ENCODE assay signal across 8 cellular contexts in the genomic region with DNA sequence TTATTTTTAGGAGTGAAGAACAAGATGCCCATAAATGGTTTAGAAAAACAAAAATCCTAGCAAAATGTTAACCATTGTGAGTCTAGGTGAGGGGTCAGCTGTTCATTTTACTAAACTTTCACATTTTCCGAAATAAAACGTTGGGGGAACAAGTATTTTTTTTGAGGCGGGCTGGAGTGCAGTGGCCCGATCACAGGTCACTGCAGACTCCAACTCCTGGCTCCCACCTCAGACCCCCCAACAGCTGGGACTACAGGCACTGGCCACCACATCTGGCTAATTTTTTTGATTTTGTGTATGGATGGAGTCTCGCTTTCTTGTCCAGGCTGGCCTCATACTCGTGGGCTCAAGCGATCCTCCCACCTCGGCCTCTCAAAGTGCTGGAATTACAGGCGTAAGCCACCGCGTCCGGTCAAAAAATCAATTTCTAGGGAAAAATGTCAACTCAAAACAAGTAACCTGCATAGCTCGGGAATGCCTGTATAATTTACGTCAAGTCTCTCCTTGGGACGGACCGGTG. TPM values are rescaled to one million over a fixed set of nuclear protein-coding genes. Genes with fewer than 3 reads are reported as not detected.
DNase-seq lines count a peak whose midpoint lies in the region; ATAC-seq, FAIRE-seq and TF ChIP-seq lines count a peak whose summit lies in the region.

No MANE protein-coding gene starts in this region.

- no peaks in the 10 kb centered on the region for H3K27me3 ChIP-seq in CD4-positive, alpha-beta memory T cell (ENCODE audit: insufficient read depth, low read length)
- H3K27me3 ChIP-seq in lower lobe of right lung (ENCODE audit: low read depth) (no peaks in the 10 kb centered on the region), aorta (ENCODE audit: control insufficient read depth in 1 of 2, insufficient read depth in 2 of 2, low read length in 1 of 2) (no peaks in the 10 kb centered on the region)

- H3K27ac Mint-ChIP-seq in CD4-positive, alpha-beta memory T cell, result peak overlapping the region; percentile 94 to 98 (median 98)

- peak overlapping the region; percentile 86 to 100 (median 96) for H3K4me3 Mint-ChIP-seq in CD4-positive, alpha-beta memory T cell

- no peaks in the 10 kb centered on the region for H3K9me3 Mint-ChIP-seq in CD4-positive, alpha-beta memory T cell

- in situ Hi-C loops in GM13976 (cut with MboI; ENCODE audit: low sequenced_read_pairs, unreplicated experiment), result loop anchor here (25.0 kb wide), 1 partner anchor 97 kb away; no protein-coding TSS in a partner anchor

- H3K36me3 Mint-ChIP-seq in CD4-positive, alpha-beta memory T cell, result peaks cover 0 to 20% of the 10 kb centered on the region in 2 donors

- H3K27me3 Mint-ChIP-seq in CD4-positive, alpha-beta memory T cell, result no peaks in the 10 kb centered on the region

- intact Hi-C loops in CD4-positive, alpha-beta memory T cell (cut with micrococcal nuclease), result loop anchor here (5.0 kb wide), 1 partner anchor 287 kb away; no protein-coding TSS in a partner anchor
- intact Hi-C loops in lower lobe of right lung (cut with DNase I) (no loop called here), aorta (cut with DNase I) (loop anchor here in 1 of 2 donors (10.0 kb wide), 2 partner anchors 111 to 181 kb away; a partner anchor contains a TSS)

- FAIRE-seq in GM19239 (lab: Jason Lieb, UNC), result no peak

- H3K9me3 ChIP-seq in CD4-positive, alpha-beta memory T cell (ENCODE audit: control insufficient read depth in 1 of 2, low read length in 2 of 2), result no peaks in the 10 kb centered on the region
- H3K9me3 ChIP-seq in lower lobe of right lung, result no peaks in the 10 kb centered on the region
- H3K9me3 ChIP-seq in aorta (ENCODE audit: control insufficient read depth, low read length), result no peaks in the 10 kb centered on the region

- peak; percentile 2 for ATAC-seq in HG02885 (IDR thresholded peaks at IDR 0.05; ENCODE audit: poor library complexity, unreplicated experiment)
- peak in 1 of 2 donors; percentile 2 for ATAC-seq in lower lobe of right lung
- peak; percentile 5 for ATAC-seq in aorta (ENCODE audit: low FRiP score)

- TF ChIP-seq CTCF in lower lobe of right lung (IDR thresholded peaks at IDR 0.05) (no peak), GM13976 (IDR thresholded peaks at IDR 0.05; ENCODE audit: borderline replicate concordance, control extremely low read depth, extremely low read depth, insufficient read depth, missing control alignments) (no peak)

- WGBS in aorta, 2 donors, result 0 to 33% methylated on average over 16 of the region's 16 CpGs

- DNase-seq in CD4-positive, alpha-beta memory T cell, result peak in 2 of 5 donors; percentile 1 to 14
- DNase-seq in lower lobe of right lung, result no peak
- no peak for DNase-seq in aorta
- DNase-seq in GM19239 (ENCODE audit: insufficient read length, low spot score), result no peak
- no peak for DNase-seq in GM13976 (ENCODE audit: low spot score)
- no peak for DNase-seq in DMS153 (lab: John Stamatoyannopoulos, UW)

- POLR2A ChIA-PET in CD4-positive, alpha-beta memory T cell (lab: Charles Lee; ENCODE audit: partially characterized antibody), result interaction anchor here (0.7 to 4.0 kb wide), 21 partner anchors 8 to 610 kb away, joined by 3 to 66 read pairs (median 9); a partner anchor contains a TSS

- CTCF ChIA-PET in CD4-positive, alpha-beta memory T cell (lab: Charles Lee; ENCODE audit: partially characterized antibody), result interaction anchor here (1.0 to 1.6 kb wide), 4 partner anchors 82 to 169 kb away, joined by 3 to 6 read pairs (median 4); a partner anchor contains a TSS

- H3K27ac ChIP-seq in CD4-positive, alpha-beta memory T cell (ENCODE audit: low read depth, low read length), result peak overlapping the region; percentile 86
- peak overlapping the region; percentile 55 for H3K27ac ChIP-seq in angular gyrus (ENCODE audit: low read depth, low read length)
- H3K27ac ChIP-seq in lower lobe of right lung, result peak overlapping the region; percentile 92
- H3K27ac ChIP-seq in aorta (ENCODE audit: low read depth in 1 of 2, low read length in 2 of 2), result peak overlapping the region in 1 of 2 donors; percentile 93

- peaks cover 24% of the 10 kb centered on the region for H3K4me1 ChIP-seq in CD4-positive, alpha-beta memory T cell (ENCODE audit: insufficient read depth, low read length)
- H3K4me1 ChIP-seq in lower lobe of right lung (peaks cover 13% of the 10 kb centered on the region), aorta (ENCODE audit: control insufficient read depth in 1 of 2, insufficient read depth in 2 of 2, low read length in 2 of 2) (no peaks in the 10 kb centered on the region)

- peak overlapping the region; percentile 36 to 76 for H3K4me3 ChIP-seq in CD4-positive, alpha-beta memory T cell (ENCODE audit: low read length in 2 of 2)
- H3K4me3 ChIP-seq in lower lobe of right lung, result peak overlapping the region; percentile 61
- H3K4me3 ChIP-seq in aorta (ENCODE audit: low read length in 2 of 2), result peak overlapping the region; percentile 25 to 90

- peaks cover 11 to 28% (median 19%) of the 10 kb centered on the region in 4 donors for H3K4me1 Mint-ChIP-seq in CD4-positive, alpha-beta memory T cell

- H3K36me3 ChIP-seq in CD4-positive, alpha-beta memory T cell (ENCODE audit: insufficient read depth, low read length), result peaks cover 5% of the 10 kb centered on the region
- peaks cover 8% of the 10 kb centered on the region for H3K36me3 ChIP-seq in lower lobe of right lung
- H3K36me3 ChIP-seq in aorta (ENCODE audit: control insufficient read depth in 1 of 2, insufficient read depth in 2 of 2, low read length in 1 of 2), result no peaks in the 10 kb centered on the region

RNA-seq across cellular contexts. Expression of a gene that starts 0.7 kb away (rescaled TPM):
- 10 to 100 TPM; 73.6 to 81.8 TPM for total RNA-seq in CD4-positive, alpha-beta memory T cell
- polyA plus RNA-seq in CD4-positive, alpha-beta memory T cell, result 10 to 100 TPM in 1 of 2 donors, 1 to 10 TPM in 1; 2.5 to 11.7 TPM
- total RNA-seq in lower lobe of right lung, result 30.9 TPM
- 10 to 100 TPM; 45.0 to 58.5 TPM for total RNA-seq in aorta
- polyA plus RNA-seq in aorta, result 10 to 100 TPM in 1 of 2 donors, 1 to 10 TPM in 1; 5.5 to 15.2 TPM
